In genomic region chr14:65499138-65499537, GRCh38 we compare ENCODE assay signal across 2 cellular contexts.
TF ChIP-seq lines count a peak whose summit lies in the region.

No MANE protein-coding gene starts in this region.

TF ChIP-seq in GM12878, 131 proteins besides CTCF, POLR2A, EP300 and RAD21:
- TF ChIP-seq RUNX3 (IDR thresholded peaks at IDR 0.05; ENCODE audit: low read length) (peak; percentile 59), EZH2 (IDR thresholded peaks at IDR 0.05; ENCODE audit: borderline replicate concordance, control insufficient read depth, low read depth, low read length) (no peak)

TF ChIP-seq in HepG2, 621 proteins besides CTCF, POLR2A, EP300 and RAD21:
- TF ChIP-seq CCAR2 (optimal IDR thresholded peaks at IDR 0.05; ENCODE audit: low read depth, low read length) (no peak), RXRB (CRISPR knock-in tag; IDR thresholded peaks at IDR 0.05; ENCODE audit: borderline replicate concordance) (no peak), NRL (CRISPR knock-in tag; IDR thresholded peaks at IDR 0.05; ENCODE audit: borderline replicate concordance) (no peak), ZBTB1 (CRISPR knock-in tag; IDR thresholded peaks at IDR 0.05; ENCODE audit: borderline replicate concordance) (no peak), ZNF280D (CRISPR knock-in tag; IDR thresholded peaks at IDR 0.05) (no peak), ZNF367 (CRISPR knock-in tag; IDR thresholded peaks at IDR 0.05; ENCODE audit: borderline replicate concordance) (no peak), SPEN (CRISPR knock-in tag; IDR thresholded peaks at IDR 0.05; ENCODE audit: low read depth) (no peak), ZNF513 (CRISPR knock-in tag; conservative IDR thresholded peaks at IDR 0.05) (no peak), ZNF605 (CRISPR knock-in tag; IDR thresholded peaks at IDR 0.05) (no peak), ZNF253 (CRISPR knock-in tag; IDR thresholded peaks at IDR 0.05; ENCODE audit: borderline replicate concordance) (no peak), ZNF644 (CRISPR knock-in tag; IDR thresholded peaks at IDR 0.05; ENCODE audit: low read depth) (no peak), PHB2 (IDR thresholded peaks at IDR 0.05; ENCODE audit: partially characterized antibody) (no peak), ZNF556 (CRISPR knock-in tag; IDR thresholded peaks at IDR 0.05; ENCODE audit: borderline replicate concordance) (no peak), ZNF224 (CRISPR knock-in tag; IDR thresholded peaks at IDR 0.05) (no peak)
- TF ChIP-seq, protein P1, sequence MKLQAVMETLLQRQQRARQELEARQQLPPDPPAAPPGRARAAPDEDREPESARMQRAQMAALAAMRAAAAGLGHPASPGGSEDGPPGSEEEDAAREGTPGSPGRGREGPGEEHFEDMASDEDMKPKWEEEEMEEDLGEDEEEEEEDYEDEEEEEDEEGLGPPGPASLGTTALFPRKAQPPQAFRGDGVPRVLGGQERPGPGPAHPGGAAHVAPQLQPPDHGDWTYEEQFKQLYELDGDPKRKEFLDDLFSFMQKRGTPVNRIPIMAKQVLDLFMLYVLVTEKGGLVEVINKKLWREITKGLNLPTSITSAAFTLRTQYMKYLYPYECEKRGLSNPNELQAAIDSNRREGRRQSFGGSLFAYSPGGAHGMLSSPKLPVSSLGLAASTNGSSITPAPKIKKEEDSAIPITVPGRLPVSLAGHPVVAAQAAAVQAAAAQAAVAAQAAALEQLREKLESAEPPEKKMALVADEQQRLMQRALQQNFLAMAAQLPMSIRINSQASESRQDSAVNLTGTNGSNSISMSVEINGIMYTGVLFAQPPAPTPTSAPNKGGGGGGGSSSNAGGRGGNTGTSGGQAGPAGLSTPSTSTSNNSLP (IDR thresholded peaks at IDR 0.05; ENCODE audit: low read depth, low read length): no peak
